Comparison of ENCODE assay signal across 8 cellular contexts in the genomic region with DNA sequence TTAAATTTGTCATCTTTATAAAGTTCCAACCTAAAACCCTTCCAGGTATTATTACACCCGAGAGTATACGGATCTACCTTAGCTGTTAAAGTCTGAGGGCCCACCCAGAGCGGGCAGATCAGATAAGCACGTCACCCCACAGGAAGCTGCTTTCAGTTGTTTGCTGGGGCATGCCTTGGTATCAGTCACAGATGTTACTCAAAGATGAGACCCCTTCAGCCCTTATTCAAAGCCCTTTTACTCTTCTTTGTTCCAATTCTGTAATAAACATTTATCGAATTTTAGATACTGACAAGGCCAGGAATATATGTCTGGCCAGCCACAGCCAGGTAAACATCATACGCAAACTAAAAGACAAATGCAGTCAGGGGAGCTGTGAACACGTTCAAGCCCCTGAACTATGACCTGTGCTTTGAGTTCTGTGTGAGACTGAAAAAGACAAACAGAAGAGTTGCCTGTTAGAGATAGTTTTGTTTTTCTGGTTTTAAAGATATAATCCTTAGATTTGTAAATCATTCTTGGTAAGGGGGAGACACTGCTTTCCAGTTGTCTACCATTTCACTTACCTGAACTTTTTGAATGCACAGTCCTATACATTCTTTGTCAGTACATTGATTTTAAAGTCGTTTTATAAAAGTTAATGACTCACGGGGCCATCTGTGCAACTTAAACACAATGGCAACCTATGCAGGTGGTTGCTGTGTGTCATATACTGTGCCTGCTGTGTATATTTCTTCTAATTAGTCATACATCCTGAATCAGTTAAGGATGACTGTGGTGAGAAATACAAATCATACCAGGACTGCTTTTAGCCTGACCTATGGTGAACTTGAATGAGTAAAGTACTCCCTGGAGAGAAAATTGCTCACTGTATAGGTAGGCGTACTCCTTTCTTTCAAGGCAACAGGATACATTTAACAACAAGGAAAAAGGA.
A peak's percentile ranks its signal among the peaks of the same experiment; 100 is the strongest.
DNase-seq lines count a peak whose midpoint lies in the region; ATAC-seq and TF ChIP-seq lines count a peak whose summit lies in the region.

No MANE protein-coding gene starts in this region.

- CTCF ChIA-PET in activated CD8-positive, alpha-beta T cell treated with anti-CD3 and anti-CD28 coated beads for 36 hours (lab: Charles Lee), result no interaction called here

- ATAC-seq in GM21367 (IDR thresholded peaks at IDR 0.05; ENCODE audit: unreplicated experiment), result peak; percentile 94
- ATAC-seq in HG03521 (IDR thresholded peaks at IDR 0.05; ENCODE audit: unreplicated experiment), result peak; percentile 92
- ATAC-seq in activated CD8-positive, alpha-beta T cell treated with anti-CD3 and anti-CD28 coated beads for 36 hours, result peak; percentile 95
- ATAC-seq in left lobe of liver, result peak; percentile 93

- H3K27ac Mint-ChIP-seq in activated CD8-positive, alpha-beta T cell treated with anti-CD3 and anti-CD28 coated beads for 36 hours, result peak overlapping the region; percentile 86
- no peak overlapping the region for H3K27ac Mint-ChIP-seq in endothelial cell (ENCODE audit: unreplicated experiment)

- no peak overlapping the region for H3K4me3 Mint-ChIP-seq in activated CD8-positive, alpha-beta T cell treated with anti-CD3 and anti-CD28 coated beads for 36 hours
- no peak overlapping the region for H3K4me3 Mint-ChIP-seq in endothelial cell (ENCODE audit: unreplicated experiment)

- peaks cover 2% of the 10 kb centered on the region for H3K9me3 Mint-ChIP-seq in activated CD8-positive, alpha-beta T cell treated with anti-CD3 and anti-CD28 coated beads for 36 hours
- no peaks in the 10 kb centered on the region for H3K9me3 Mint-ChIP-seq in endothelial cell (ENCODE audit: unreplicated experiment)

- DNase-seq in EL, result peak; percentile 93
- peak; percentile 67 for DNase-seq in activated CD8-positive, alpha-beta T cell treated with anti-CD3 and anti-CD28 coated beads for 36 hours
- no peak for DNase-seq in left lobe of liver (ENCODE audit: low spot score)
- DNase-seq in putamen (ENCODE audit: low spot score), result no peak
- DNase-seq in NCI-H2029 treated with DMSO at 0.1 percent for 48 hours (lab: John Stamatoyannopoulos, UW), result no peak
- no peak for DNase-seq in endothelial cell (ENCODE audit: low spot score)

- peaks cover 1% of the 10 kb centered on the region for H3K27me3 Mint-ChIP-seq in activated CD8-positive, alpha-beta T cell treated with anti-CD3 and anti-CD28 coated beads for 36 hours
- H3K27me3 Mint-ChIP-seq in endothelial cell (ENCODE audit: unreplicated experiment), result peaks cover 2% of the 10 kb centered on the region

- H3K36me3 Mint-ChIP-seq in activated CD8-positive, alpha-beta T cell treated with anti-CD3 and anti-CD28 coated beads for 36 hours (ENCODE audit: low read depth), result no peaks in the 10 kb centered on the region
- H3K36me3 Mint-ChIP-seq in endothelial cell (ENCODE audit: low read depth, unreplicated experiment), result no peaks in the 10 kb centered on the region

- intact Hi-C loops in activated CD8-positive, alpha-beta T cell treated with anti-CD3 and anti-CD28 coated beads for 36 hours (cut with micrococcal nuclease), result no loop called here

- TF ChIP-seq CTCF in activated CD8-positive, alpha-beta T cell treated with anti-CD3 and anti-CD28 coated beads for 36 hours (IDR thresholded peaks at IDR 0.05), result no peak
- no peak for TF ChIP-seq CTCF in endothelial cell (IDR thresholded peaks at IDR 0.05; ENCODE audit: unreplicated experiment)

- H3K4me1 Mint-ChIP-seq in activated CD8-positive, alpha-beta T cell treated with anti-CD3 and anti-CD28 coated beads for 36 hours (ENCODE audit: low read depth), result peaks cover 19% of the 10 kb centered on the region
- peaks cover 25% of the 10 kb centered on the region for H3K4me1 Mint-ChIP-seq in endothelial cell (ENCODE audit: unreplicated experiment)

- POLR2A ChIA-PET in activated CD8-positive, alpha-beta T cell treated with anti-CD3 and anti-CD28 coated beads for 36 hours (lab: Charles Lee), result no interaction called here

Comparison
In these comparisons a context has a peak if more than half of its experiments do, and no peak if none do; other contexts are left out.
1. DNase-seq: peak in EL (single experiment) and activated CD8-positive, alpha-beta T cell treated with anti-CD3 and anti-CD28 coated beads for 36 hours (single experiment); none in left lobe of liver (single experiment), putamen (single experiment), NCI-H2029 treated with DMSO at 0.1 percent for 48 hours (single experiment) and endothelial cell (single experiment).
2. Peak in every context shown above with its lines, with median percentiles within 50 percentile points of each other: ATAC-seq.